Comparison of ENCODE assay signal across 8 cellular contexts in genomic region chr16:31875112-31875803, GRCh38. TPM values are rescaled to one million over a fixed set of nuclear protein-coding genes. Genes with fewer than 3 reads are reported as not detected.
DNase-seq lines count a peak whose midpoint lies in the region; TF ChIP-seq lines count a peak whose summit lies in the region.

No MANE protein-coding gene starts in this region.

- intact Hi-C loops in cardiac septum (cut with DNase I) = loop anchor here (10.0 kb wide), 1 partner anchor 920 kb away; the partner anchor contains the start of gene SETD1A
- intact Hi-C loops in vagina (cut with DNase I) = loop anchor here (10.0 kb wide), 2 partner anchors 420 to 1500 kb away; partner anchors contain the start of genes ARMC5, MYL11 and TBC1D10B

- H3K27me3 ChIP-seq in right atrium auricular region (no peaks in the 10 kb centered on the region), kidney epithelial cell (ENCODE audit: control insufficient read depth, insufficient read depth, low read length) (no peaks in the 10 kb centered on the region), vagina (no peaks in the 10 kb centered on the region)

- peaks cover 0 to 53% of the 10 kb centered on the region in 2 donors for H3K4me1 ChIP-seq in right atrium auricular region
- peaks cover 57% of the 10 kb centered on the region for H3K4me1 ChIP-seq in vagina

- H3K36me3 Mint-ChIP-seq in activated naive CD4-positive, alpha-beta T cell treated with anti-CD3 and anti-CD28 coated beads, Interleukin-2, amount 50 U/mL, for 24 hours = peaks cover 52% of the 10 kb centered on the region

- no peaks in the 10 kb centered on the region for H3K27me3 Mint-ChIP-seq in activated naive CD4-positive, alpha-beta T cell treated with anti-CD3 and anti-CD28 coated beads, Interleukin-2, amount 50 U/mL, for 24 hours

- peaks cover 81% of the 10 kb centered on the region for H3K4me1 Mint-ChIP-seq in activated naive CD4-positive, alpha-beta T cell treated with anti-CD3 and anti-CD28 coated beads, Interleukin-2, amount 50 U/mL, for 24 hours

- no peaks in the 10 kb centered on the region for H3K9me3 Mint-ChIP-seq in activated naive CD4-positive, alpha-beta T cell treated with anti-CD3 and anti-CD28 coated beads, Interleukin-2, amount 50 U/mL, for 24 hours

- no peak for TF ChIP-seq CTCF in right atrium auricular region (IDR thresholded peaks at IDR 0.05)
- TF ChIP-seq CTCF in kidney epithelial cell (IDR thresholded peaks at IDR 0.05; ENCODE audit: insufficient read depth, low read length, poor library complexity, severe bottlenecking) = no peak
- TF ChIP-seq CTCF in vagina (IDR thresholded peaks at IDR 0.05) = no peak

- no peak for TF ChIP-seq POLR2A in vagina (IDR thresholded peaks at IDR 0.05)

- H3K27ac Mint-ChIP-seq in activated naive CD4-positive, alpha-beta T cell treated with anti-CD3 and anti-CD28 coated beads, Interleukin-2, amount 50 U/mL, for 24 hours = peak overlapping the region; percentile 99

- peak overlapping the region; percentile 97 for H3K4me3 Mint-ChIP-seq in activated naive CD4-positive, alpha-beta T cell treated with anti-CD3 and anti-CD28 coated beads, Interleukin-2, amount 50 U/mL, for 24 hours

- no peak for DNase-seq in right atrium auricular region (ENCODE audit: low spot score)
- DNase-seq in cardiac septum (ENCODE audit: low spot score) = no peak
- no peak for DNase-seq in kidney epithelial cell (ENCODE audit: low read depth)
- DNase-seq in vagina (ENCODE audit: extremely low spot score in 2 of 2) = peak in 1 of 2 donors; percentile 79
- DNase-seq in C1 segment of cervical spinal cord (lab: John Stamatoyannopoulos, UW) = no peak
- no peak for DNase-seq in stimulated activated CD4-positive, alpha-beta T cell treated with anti-CD3 and anti-CD28 coated beads, Interleukin-1b, Interleukin-23, amount 100 ng/mL, for 48 hours
- no peak for DNase-seq in NCI-H187 (lab: John Stamatoyannopoulos, UW)

- H3K27ac ChIP-seq in right atrium auricular region (peak overlapping the region in 1 of 2 donors; percentile 91), vagina (peak overlapping the region; percentile 87)

- H3K9me3 ChIP-seq in right atrium auricular region (no peaks in the 10 kb centered on the region), vagina (no peaks in the 10 kb centered on the region)

- no peaks in the 10 kb centered on the region for H3K36me3 ChIP-seq in right atrium auricular region
- peaks cover 2% of the 10 kb centered on the region for H3K36me3 ChIP-seq in kidney epithelial cell (ENCODE audit: control insufficient read depth, insufficient read depth, low read length)
- H3K36me3 ChIP-seq in vagina = no peaks in the 10 kb centered on the region

- H3K4me3 ChIP-seq in right atrium auricular region = peak overlapping the region; percentile 91 to 99
- H3K4me3 ChIP-seq in kidney epithelial cell (ENCODE audit: low read depth, low read length) = peak overlapping the region; percentile 100
- H3K4me3 ChIP-seq in vagina = peak overlapping the region; percentile 94 to 99

RNA-seq across cellular contexts. Expression of gene ZNF267, which starts 1.7 kb away (rescaled TPM):
- 1 to 10 TPM; 4.5 to 5.5 TPM for total RNA-seq in right atrium auricular region
- 4.2 TPM for total RNA-seq in cardiac septum
- total RNA-seq in kidney epithelial cell = 16.5 and 32.3 TPM in 2 replicates
- total RNA-seq in vagina = 14.2 TPM
